Comparison of ENCODE assay signal across 8 cellular contexts in genomic region chr10:63630928-63631685, GRCh38.
DNase-seq lines count a peak whose midpoint lies in the region; ATAC-seq and TF ChIP-seq lines count a peak whose summit lies in the region.

No MANE protein-coding gene starts in this region.

- DNase-seq in GM23338 (ENCODE audit: low spot score), result no peak
- DNase-seq in fibroblast of the aortic adventitia (ENCODE audit: low read depth), result peak; percentile 94
- no peak for DNase-seq in NCI-H2029 treated with DMSO at 0.1 percent for 48 hours (lab: John Stamatoyannopoulos, UW)
- no peak for DNase-seq in DMS153 treated with DMSO at 0.1 percent for 48 hours (lab: John Stamatoyannopoulos, UW; ENCODE audit: unreplicated experiment)
- DNase-seq in activated CD4-positive, CD25-positive, alpha-beta regulatory T cell (lab: John Stamatoyannopoulos, UW), result no peak

- H3K9me3 ChIP-seq in SU-DHL-6 (ENCODE audit: insufficient read depth, low read length), result no peaks in the 10 kb centered on the region

- no peak for ATAC-seq in GM23338
- ATAC-seq in HG03135 (IDR thresholded peaks at IDR 0.05; ENCODE audit: unreplicated experiment), result no peak

- peaks cover 52% of the 10 kb centered on the region for H3K4me1 Mint-ChIP-seq in GM23338

- H3K9ac ChIP-seq in SU-DHL-6 (ENCODE audit: low read length) (peak overlapping the region; percentile 65), rectal smooth muscle tissue (ENCODE audit: low read length) (peak overlapping the region; percentile 42)

- H3K27me3 Mint-ChIP-seq in GM23338 (ENCODE audit: insufficient read depth, low read depth, poor library complexity), result peaks cover 6% of the 10 kb centered on the region

- H3K4me3 ChIP-seq in GM23338 (peak overlapping the region; percentile 57), SU-DHL-6 (ENCODE audit: insufficient read depth, low read length, poor library complexity, severe bottlenecking) (peak overlapping the region; percentile 62), fibroblast of the aortic adventitia (ENCODE audit: low read depth, low read length) (peak overlapping the region; percentile 74), rectal smooth muscle tissue (ENCODE audit: low read length) (peak overlapping the region; percentile 67)

- no peaks in the 10 kb centered on the region; the same call in 1 of the 2 replicates for H3F3A ChIP-seq in GM23338 (replicated peaks; ENCODE audit: low read depth)
- H3F3A ChIP-seq in SU-DHL-6 (ENCODE audit: insufficient read depth), result peaks cover 37% of the 10 kb centered on the region

- H3K4me1 ChIP-seq in GM23338 (ENCODE audit: insufficient read depth) (peaks cover 25% of the 10 kb centered on the region), rectal smooth muscle tissue (ENCODE audit: control insufficient read depth, insufficient read depth, low read length) (peaks cover 21% of the 10 kb centered on the region)

- no peaks in the 10 kb centered on the region for H3K9me2 ChIP-seq in GM23338 (ENCODE audit: insufficient read depth)
- no peaks in the 10 kb centered on the region for H3K9me2 ChIP-seq in SU-DHL-6 (replicated peaks; ENCODE audit: insufficient read depth, low read length)

- peak overlapping the region; percentile 14; the same call in 1 of the 2 replicates for H2AFZ ChIP-seq in GM23338
- H2AFZ ChIP-seq in SU-DHL-6 (ENCODE audit: low read depth, low read length, severe bottlenecking), result peak overlapping the region; percentile 94

- H3K36me3 ChIP-seq in GM23338 (ENCODE audit: insufficient read depth), result no peaks in the 10 kb centered on the region
- H3K36me3 ChIP-seq in SU-DHL-6 (ENCODE audit: low read length), result no peaks in the 10 kb centered on the region
- H3K36me3 ChIP-seq in rectal smooth muscle tissue (ENCODE audit: control insufficient read depth, insufficient read depth, low read length), result no peaks in the 10 kb centered on the region

- TF ChIP-seq CTCF in GM23338 (conservative IDR thresholded peaks at IDR 0.05; ENCODE audit: low read depth in 2 of 2) (no peak), SU-DHL-6 (IDR thresholded peaks at IDR 0.05; ENCODE audit: insufficient read depth, low read length, poor library complexity, severe bottlenecking) (no peak), fibroblast of the aortic adventitia (IDR thresholded peaks at IDR 0.05; ENCODE audit: insufficient read depth, low read length) (no peak)

- peak overlapping the region; percentile 96 for H3K27ac Mint-ChIP-seq in GM23338

- H3K36me3 Mint-ChIP-seq in GM23338 (ENCODE audit: low read depth), result no peaks in the 10 kb centered on the region

- H3K27ac ChIP-seq in GM23338 (ENCODE audit: low read depth), result peak overlapping the region; percentile 80; the same call in 1 of the 2 replicates
- peak overlapping the region; percentile 41; the same call in 1 of the 2 replicates for H3K27ac ChIP-seq in SU-DHL-6 (ENCODE audit: low read depth, low read length)
- H3K27ac ChIP-seq in rectal smooth muscle tissue (ENCODE audit: low read depth, low read length), result peak overlapping the region; percentile 95

- H4K20me1 ChIP-seq in GM23338 (replicated peaks; ENCODE audit: insufficient read depth), result no peaks in the 10 kb centered on the region
- no peaks in the 10 kb centered on the region for H4K20me1 ChIP-seq in SU-DHL-6 (ENCODE audit: low read depth, low read length)

- no peaks in the 10 kb centered on the region for H3K79me2 ChIP-seq in GM23338 (replicated peaks; ENCODE audit: insufficient read depth)
- no peaks in the 10 kb centered on the region for H3K79me2 ChIP-seq in SU-DHL-6 (ENCODE audit: insufficient read depth, low read length)

- H3K4me2 ChIP-seq in GM23338 (peak overlapping the region; percentile 79), SU-DHL-6 (ENCODE audit: low read depth, low read length, poor library complexity, severe bottlenecking) (peak overlapping the region; percentile 94)

- H3K27me3 ChIP-seq in GM23338 (ENCODE audit: insufficient read depth) (no peaks in the 10 kb centered on the region), SU-DHL-6 (ENCODE audit: low read length) (no peaks in the 10 kb centered on the region), rectal smooth muscle tissue (ENCODE audit: control insufficient read depth, insufficient read depth, low read length) (no peaks in the 10 kb centered on the region)

- H3K4me3 Mint-ChIP-seq in GM23338, result peak overlapping the region; percentile 87

- H3K9me3 Mint-ChIP-seq in GM23338, result no peaks in the 10 kb centered on the region

TF ChIP-seq in GM23338, 12 proteins besides CTCF, POLR2A, EP300 and RAD21 (continues in another document):
- TF ChIP-seq NANOG (IDR thresholded peaks at IDR 0.05; ENCODE audit: borderline replicate concordance), result no peak
- TF ChIP-seq, protein P1, sequence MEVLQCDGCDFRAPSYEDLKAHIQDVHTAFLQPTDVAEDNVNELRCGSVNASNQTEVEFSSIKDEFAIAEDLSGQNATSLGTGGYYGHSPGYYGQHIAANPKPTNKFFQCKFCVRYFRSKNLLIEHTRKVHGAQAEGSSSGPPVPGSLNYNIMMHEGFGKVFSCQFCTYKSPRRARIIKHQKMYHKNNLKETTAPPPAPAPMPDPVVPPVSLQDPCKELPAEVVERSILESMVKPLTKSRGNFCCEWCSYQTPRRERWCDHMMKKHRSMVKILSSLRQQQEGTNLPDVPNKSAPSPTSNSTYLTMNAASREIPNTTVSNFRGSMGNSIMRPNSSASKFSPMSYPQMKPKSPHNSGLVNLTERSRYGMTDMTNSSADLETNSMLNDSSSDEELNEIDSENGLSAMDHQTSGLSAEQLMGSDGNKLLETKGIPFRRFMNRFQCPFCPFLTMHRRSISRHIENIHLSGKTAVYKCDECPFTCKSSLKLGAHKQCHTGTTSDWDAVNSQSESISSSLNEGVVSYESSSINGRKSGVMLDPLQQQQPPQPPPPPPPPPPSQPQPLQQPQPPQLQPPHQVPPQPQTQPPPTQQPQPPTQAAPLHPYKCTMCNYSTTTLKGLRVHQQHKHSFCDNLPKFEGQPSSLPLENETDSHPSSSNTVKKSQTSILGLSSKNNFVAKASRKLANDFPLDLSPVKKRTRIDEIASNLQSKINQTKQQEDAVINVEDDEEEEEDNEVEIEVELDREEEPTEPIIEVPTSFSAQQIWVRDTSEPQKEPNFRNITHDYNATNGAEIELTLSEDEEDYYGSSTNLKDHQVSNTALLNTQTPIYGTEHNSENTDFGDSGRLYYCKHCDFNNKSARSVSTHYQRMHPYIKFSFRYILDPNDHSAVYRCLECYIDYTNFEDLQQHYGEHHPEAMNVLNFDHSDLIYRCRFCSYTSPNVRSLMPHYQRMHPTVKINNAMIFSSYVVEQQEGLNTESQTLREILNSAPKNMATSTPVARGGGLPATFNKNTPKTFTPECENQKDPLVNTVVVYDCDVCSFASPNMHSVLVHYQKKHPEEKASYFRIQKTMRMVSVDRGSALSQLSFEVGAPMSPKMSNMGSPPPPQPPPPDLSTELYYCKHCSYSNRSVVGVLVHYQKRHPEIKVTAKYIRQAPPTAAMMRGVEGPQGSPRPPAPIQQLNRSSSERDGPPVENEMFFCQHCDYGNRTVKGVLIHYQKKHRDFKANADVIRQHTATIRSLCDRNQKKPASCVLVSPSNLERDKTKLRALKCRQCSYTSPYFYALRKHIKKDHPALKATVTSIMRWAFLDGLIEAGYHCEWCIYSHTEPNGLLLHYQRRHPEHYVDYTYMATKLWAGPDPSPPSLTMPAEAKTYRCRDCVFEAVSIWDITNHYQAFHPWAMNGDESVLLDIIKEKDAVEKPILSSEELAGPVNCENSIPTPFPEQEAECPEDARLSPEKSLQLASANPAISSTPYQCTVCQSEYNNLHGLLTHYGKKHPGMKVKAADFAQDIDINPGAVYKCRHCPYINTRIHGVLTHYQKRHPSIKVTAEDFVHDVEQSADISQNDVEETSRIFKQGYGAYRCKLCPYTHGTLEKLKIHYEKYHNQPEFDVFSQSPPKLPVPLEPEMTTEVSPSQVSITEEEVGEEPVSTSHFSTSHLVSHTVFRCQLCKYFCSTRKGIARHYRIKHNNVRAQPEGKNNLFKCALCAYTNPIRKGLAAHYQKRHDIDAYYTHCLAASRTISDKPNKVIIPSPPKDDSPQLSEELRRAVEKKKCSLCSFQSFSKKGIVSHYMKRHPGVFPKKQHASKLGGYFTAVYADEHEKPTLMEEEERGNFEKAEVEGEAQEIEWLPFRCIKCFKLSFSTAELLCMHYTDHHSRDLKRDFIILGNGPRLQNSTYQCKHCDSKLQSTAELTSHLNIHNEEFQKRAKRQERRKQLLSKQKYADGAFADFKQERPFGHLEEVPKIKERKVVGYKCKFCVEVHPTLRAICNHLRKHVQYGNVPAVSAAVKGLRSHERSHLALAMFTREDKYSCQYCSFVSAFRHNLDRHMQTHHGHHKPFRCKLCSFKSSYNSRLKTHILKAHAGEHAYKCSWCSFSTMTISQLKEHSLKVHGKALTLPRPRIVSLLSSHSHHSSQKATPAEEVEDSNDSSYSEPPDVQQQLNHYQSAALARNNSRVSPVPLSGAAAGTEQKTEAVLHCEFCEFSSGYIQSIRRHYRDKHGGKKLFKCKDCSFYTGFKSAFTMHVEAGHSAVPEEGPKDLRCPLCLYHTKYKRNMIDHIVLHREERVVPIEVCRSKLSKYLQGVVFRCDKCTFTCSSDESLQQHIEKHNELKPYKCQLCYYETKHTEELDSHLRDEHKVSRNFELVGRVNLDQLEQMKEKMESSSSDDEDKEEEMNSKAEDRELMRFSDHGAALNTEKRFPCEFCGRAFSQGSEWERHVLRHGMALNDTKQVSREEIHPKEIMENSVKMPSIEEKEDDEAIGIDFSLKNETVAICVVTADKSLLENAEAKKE (CRISPR knock-in tag; IDR thresholded peaks at IDR 0.05), result no peak
- no peak for TF ChIP-seq EZH2phosphoT487 (IDR thresholded peaks at IDR 0.05; ENCODE audit: unreplicated experiment)
- no peak for TF ChIP-seq JUNB (IDR thresholded peaks at IDR 0.05; ENCODE audit: unreplicated experiment)
- TF ChIP-seq ZNF331 (CRISPR knock-in tag; IDR thresholded peaks at IDR 0.05; ENCODE audit: low read depth), result no peak
- TF ChIP-seq, protein P2, sequence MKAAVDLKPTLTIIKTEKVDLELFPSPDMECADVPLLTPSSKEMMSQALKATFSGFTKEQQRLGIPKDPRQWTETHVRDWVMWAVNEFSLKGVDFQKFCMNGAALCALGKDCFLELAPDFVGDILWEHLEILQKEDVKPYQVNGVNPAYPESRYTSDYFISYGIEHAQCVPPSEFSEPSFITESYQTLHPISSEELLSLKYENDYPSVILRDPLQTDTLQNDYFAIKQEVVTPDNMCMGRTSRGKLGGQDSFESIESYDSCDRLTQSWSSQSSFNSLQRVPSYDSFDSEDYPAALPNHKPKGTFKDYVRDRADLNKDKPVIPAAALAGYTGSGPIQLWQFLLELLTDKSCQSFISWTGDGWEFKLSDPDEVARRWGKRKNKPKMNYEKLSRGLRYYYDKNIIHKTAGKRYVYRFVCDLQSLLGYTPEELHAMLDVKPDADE (IDR thresholded peaks at IDR 0.05), result no peak
- no peak for TF ChIP-seq CREB1 (CRISPR knock-in tag; IDR thresholded peaks at IDR 0.05; ENCODE audit: low read depth)
- no peak for TF ChIP-seq ZNF114 (CRISPR knock-in tag; IDR thresholded peaks at IDR 0.05)
- TF ChIP-seq EZH2 (IDR thresholded peaks at IDR 0.05; ENCODE audit: low read depth, unreplicated experiment), result no peak
- no peak for TF ChIP-seq POLR2AphosphoS5 (IDR thresholded peaks at IDR 0.05; ENCODE audit: low read depth)
- TF ChIP-seq STAT1 (IDR thresholded peaks at IDR 0.05; ENCODE audit: unreplicated experiment), result no peak

Comparison
In these comparisons a context has a peak if more than half of its experiments do, and no peak if none do; other contexts are left out.
1. H3K27ac ChIP-seq: peak in every context shown above with its lines; median percentile 95 in rectal smooth muscle tissue; 80 in GM23338; 41 in SU-DHL-6.